27 cellular contexts compared by ENCODE assay signal in genomic region chr17:56324676-56325075, GRCh38.
"Had no signal": no experiment of that assay in that cellular context is flagged by ENCODE, and none has a peak within 500 bp of the region (broad histone marks: within the 10 kb centered on the region; RNA-seq: fewer than 3 reads in every experiment).

No MANE protein-coding gene starts in this region.

- H2AFZ ChIP-seq: parathyroid adenoma had no signal

- H3K4me3 ChIP-seq: ovary, psoas muscle, right lobe of liver, sigmoid colon, stomach, thoracic aorta, thyroid gland, tibial nerve, upper lobe of left lung, vagina had no signal

- H3K27me3 ChIP-seq: ovary, right lobe of liver, thyroid gland, tibial nerve, upper lobe of left lung, vagina had no signal

- H3K36me3 ChIP-seq: ovary, right lobe of liver, sigmoid colon, stomach, thoracic aorta, thyroid gland, tibial nerve, upper lobe of left lung, vagina had no signal

- H3K27ac Mint-ChIP-seq: natural killer cell treated with Interleukin-12 subunit alpha and Interleukin-12 subunit beta and Interleukin-15 and Interleukin-18, amount 100 ng/mL, for 72 hours; nephron progenitor cell; progenitor cell of endocrine pancreas; stimulated activated effector memory CD8-positive, alpha-beta T cell treated with anti-CD3 and anti-CD28 coated beads, Interleukin-12 subunit alpha, Interleukin-12 subunit beta, amount 100 ng/mL, for 72 hours; stimulated activated naive B cell treated with anti-CD40 and anti-IgM and Interleukin-4, amounts not matched to agents 10 μg/mL and 1 μg/mL and 100 μg/mL, for 72 hours; stimulated activated naive CD8-positive, alpha-beta T cell treated with anti-CD3 and anti-CD28 coated beads, Interleukin-15, Interleukin-2, amounts not matched to agents 100 ng/mL and 50 ng/mL, for 24 hours had no signal

- H3K9me3 ChIP-seq: ovary, psoas muscle, right lobe of liver, sigmoid colon, stomach, thoracic aorta, thyroid gland, tibial nerve, upper lobe of left lung, vagina had no signal

- H3K4me1 Mint-ChIP-seq: stimulated activated effector memory CD8-positive, alpha-beta T cell treated with anti-CD3 and anti-CD28 coated beads, Interleukin-12 subunit alpha, Interleukin-12 subunit beta, amount 100 ng/mL, for 72 hours; stimulated activated naive B cell treated with anti-CD40 and anti-IgM and Interleukin-4, amounts not matched to agents 10 μg/mL and 1 μg/mL and 100 μg/mL, for 72 hours had no signal

- ATAC-seq: natural killer cell treated with Interleukin-12 subunit alpha and Interleukin-12 subunit beta and Interleukin-15 and Interleukin-18, amount 100 ng/mL, for 72 hours; psoas muscle; right cardiac atrium; right lobe of liver; stimulated activated effector memory CD8-positive, alpha-beta T cell treated with anti-CD3 and anti-CD28 coated beads, Interleukin-12 subunit alpha, Interleukin-12 subunit beta, amount 100 ng/mL, for 72 hours; stimulated activated naive B cell treated with anti-CD40 and anti-IgM and Interleukin-4, amounts not matched to agents 10 μg/mL and 1 μg/mL and 100 μg/mL, for 72 hours had no signal

- H3K9me3 Mint-ChIP-seq: natural killer cell treated with Interleukin-12 subunit alpha and Interleukin-12 subunit beta and Interleukin-15 and Interleukin-18, amount 100 ng/mL, for 72 hours; nephron progenitor cell; neural crest cell; stimulated activated effector memory CD8-positive, alpha-beta T cell treated with anti-CD3 and anti-CD28 coated beads, Interleukin-12 subunit alpha, Interleukin-12 subunit beta, amount 100 ng/mL, for 72 hours; stimulated activated naive B cell treated with anti-CD40 and anti-IgM and Interleukin-4, amounts not matched to agents 10 μg/mL and 1 μg/mL and 100 μg/mL, for 72 hours; stimulated activated naive CD8-positive, alpha-beta T cell treated with anti-CD3 and anti-CD28 coated beads, Interleukin-15, Interleukin-2, amounts not matched to agents 100 ng/mL and 50 ng/mL, for 24 hours had no signal

- H3K9ac ChIP-seq: parathyroid adenoma had no signal

- H3K79me2 ChIP-seq: parathyroid adenoma had no signal

- H3K27ac ChIP-seq: ovary, parathyroid adenoma, psoas muscle, right lobe of liver, sigmoid colon, stomach, thoracic aorta, thyroid gland, tibial nerve, upper lobe of left lung, vagina had no signal

- H3K36me3 Mint-ChIP-seq: natural killer cell treated with Interleukin-12 subunit alpha and Interleukin-12 subunit beta and Interleukin-15 and Interleukin-18, amount 100 ng/mL, for 72 hours; stimulated activated effector memory CD8-positive, alpha-beta T cell treated with anti-CD3 and anti-CD28 coated beads, Interleukin-12 subunit alpha, Interleukin-12 subunit beta, amount 100 ng/mL, for 72 hours; stimulated activated naive B cell treated with anti-CD40 and anti-IgM and Interleukin-4, amounts not matched to agents 10 μg/mL and 1 μg/mL and 100 μg/mL, for 72 hours had no signal

- H3K4me1 ChIP-seq: parathyroid adenoma, psoas muscle, right lobe of liver, sigmoid colon, thyroid gland, vagina had no signal

- DNase-seq: nephron progenitor cell; occipital lobe; ovary; posterior cingulate gyrus; psoas muscle; right cardiac atrium; right lobe of liver; sigmoid colon; small intestine; stimulated activated CD4-positive, alpha-beta T cell treated with anti-CD3 and anti-CD28 coated beads, Interleukin-15, amount 100 ng/mL, for 24 hours; stimulated activated CD4-positive, alpha-beta T cell treated with anti-CD3 and anti-CD28 coated beads, Interleukin-2, amount 100 ng/mL, for 24 hours; stimulated activated CD4-positive, alpha-beta T cell treated with anti-CD3 and anti-CD28 coated beads, Interleukin-2, amount 100 ng/mL, for 48 hours; stimulated activated CD4-positive, alpha-beta T cell treated with anti-CD3 and anti-CD28 coated beads, Interleukin-4, amount 100 ng/mL, for 24 hours; stimulated activated naive B cell treated with anti-CD40 and anti-IgM and Interleukin-4, amounts not matched to agents 10 μg/mL and 1 μg/mL and 100 μg/mL, for 72 hours; stimulated activated naive CD4-positive, alpha-beta T cell treated with Interleukin-2 at 50 U/mL for 16 hours; stomach; thyroid gland; upper lobe of left lung had no signal

- H3K4me3 Mint-ChIP-seq: natural killer cell treated with Interleukin-12 subunit alpha and Interleukin-12 subunit beta and Interleukin-15 and Interleukin-18, amount 100 ng/mL, for 72 hours; nephron progenitor cell; neural crest cell; stimulated activated effector memory CD8-positive, alpha-beta T cell treated with anti-CD3 and anti-CD28 coated beads, Interleukin-12 subunit alpha, Interleukin-12 subunit beta, amount 100 ng/mL, for 72 hours; stimulated activated naive B cell treated with anti-CD40 and anti-IgM and Interleukin-4, amounts not matched to agents 10 μg/mL and 1 μg/mL and 100 μg/mL, for 72 hours; stimulated activated naive CD8-positive, alpha-beta T cell treated with anti-CD3 and anti-CD28 coated beads, Interleukin-15, Interleukin-2, amounts not matched to agents 100 ng/mL and 50 ng/mL, for 24 hours had no signal

- H3K27me3 Mint-ChIP-seq: stimulated activated naive B cell treated with anti-CD40 and anti-IgM and Interleukin-4, amounts not matched to agents 10 μg/mL and 1 μg/mL and 100 μg/mL, for 72 hours had no signal
